In genomic region chr7:157997080-157997440, GRCh38 we compare ENCODE assay signal across 14 cellular contexts.
DNase-seq lines count a peak whose midpoint lies in the region; ATAC-seq, FAIRE-seq and TF ChIP-seq lines count a peak whose summit lies in the region.
"Had no signal": no experiment of that assay in that cellular context is flagged by ENCODE, and none has a peak within 500 bp of the region (broad histone marks: within the 10 kb centered on the region; RNA-seq: fewer than 3 reads in every experiment).

No MANE protein-coding gene starts in this region.

- H3K4me1 ChIP-seq in right cardiac atrium (ENCODE audit: control insufficient read depth, insufficient read depth, low read length) (no peaks in the 10 kb centered on the region), NT2/D1 (ENCODE audit: insufficient read depth, insufficient read length) (peaks cover 5% of the 10 kb centered on the region), HepG2 (ENCODE audit: insufficient read depth, low read length) (no peaks in the 10 kb centered on the region), spleen (no peaks in the 10 kb centered on the region), gastroesophageal sphincter (no peaks in the 10 kb centered on the region)
- H3K4me1 ChIP-seq: Caco-2 had no signal

- no peak for FAIRE-seq in HepG2 (lab: Jason Lieb, UNC)
- FAIRE-seq: D721Med, G401.6 had no signal

- TF ChIP-seq EP300 in HepG2 (IDR thresholded peaks at IDR 0.05; ENCODE audit: low read depth in 2 of 2, low read length in 2 of 2) (no peak), HepG2 (CRISPR knock-in tag; IDR thresholded peaks at IDR 0.05; ENCODE audit: borderline replicate concordance) (no peak), gastroesophageal sphincter (IDR thresholded peaks at IDR 0.05) (no peak)

- no peak overlapping the region for H3K27ac ChIP-seq in right cardiac atrium (ENCODE audit: low read length)
- H3K27ac ChIP-seq in HepG2 (ENCODE audit: extremely low read length, insufficient read depth, low read length), result no peak overlapping the region
- H3K27ac ChIP-seq in spleen, result no peak overlapping the region
- H3K27ac ChIP-seq in gastroesophageal sphincter, result no peak overlapping the region
- H3K27ac ChIP-seq: C4-2B had no signal

- TF ChIP-seq POLR2A in HepG2 (IDR thresholded peaks at IDR 0.05; ENCODE audit: insufficient read depth in 1 of 2, low read depth in 2 of 2, low read length in 2 of 2) (no peak), spleen (IDR thresholded peaks at IDR 0.05) (no peak), gastroesophageal sphincter (IDR thresholded peaks at IDR 0.05) (no peak)

- TF ChIP-seq CTCF in HepG2 (CRISPR knock-in tag; IDR thresholded peaks at IDR 0.05) (no peak), spleen (IDR thresholded peaks at IDR 0.05 in 8 of 11, conservative IDR thresholded peaks at IDR 0.05 in 3 of 11) (no peak), gastroesophageal sphincter (IDR thresholded peaks at IDR 0.05) (no peak)

- intact Hi-C loops in Right ventricle myocardium inferior (cut with DNase I) (no loop called here), right cardiac atrium (cut with DNase I) (no loop called here), HepG2 (cut with micrococcal nuclease; ENCODE audit: unreplicated experiment) (no loop called here), spleen (cut with DNase I; ENCODE audit: low total_unique reads) (no loop called here)

- H3K36me3 ChIP-seq in NT2/D1 (ENCODE audit: insufficient read depth, insufficient read length, low read length), result no peaks in the 10 kb centered on the region
- no peaks in the 10 kb centered on the region for H3K36me3 ChIP-seq in HepG2 (replicated peaks in 1 of 2; ENCODE audit: control insufficient read depth in 1 of 2, insufficient read depth in 2 of 2, low read length in 2 of 2)
- no peaks in the 10 kb centered on the region for H3K36me3 ChIP-seq in spleen
- no peaks in the 10 kb centered on the region for H3K36me3 ChIP-seq in gastroesophageal sphincter

- H3K9ac ChIP-seq in NT2/D1 (ENCODE audit: insufficient read length, low read depth) (peak overlapping the region; percentile 56), HepG2 (ENCODE audit: insufficient read depth, low read depth, low read length) (no peak overlapping the region)

- in situ Hi-C loops in HepG2 (cut with HindIII; ENCODE audit: extremely low pct_ligation_motif_present, low pct_unique_long_range_greater_than_20kb), result no loop called here

- H3K4me3 ChIP-seq in right cardiac atrium (ENCODE audit: low read length) (no peak overlapping the region), NT2/D1 (ENCODE audit: insufficient read length, low read depth) (no peak overlapping the region), HepG2 (replicated peaks in 1 of 3; ENCODE audit: insufficient read depth in 1 of 3, low read depth in 2 of 3, low read length in 3 of 3) (no peak overlapping the region), spleen (no peak overlapping the region), gastroesophageal sphincter (no peak overlapping the region)

- H3K27me3 ChIP-seq in right cardiac atrium (ENCODE audit: control insufficient read depth, insufficient read depth) (no peaks in the 10 kb centered on the region), NT2/D1 (ENCODE audit: insufficient read depth, insufficient read length) (no peaks in the 10 kb centered on the region), HepG2 (ENCODE audit: control insufficient read depth in 1 of 2, insufficient read depth in 2 of 2, low read length in 2 of 2) (no peaks in the 10 kb centered on the region), spleen (replicated peaks in 1 of 7) (peaks cover 0 to 15% (median 0%) of the 10 kb centered on the region in 7 donors), gastroesophageal sphincter (peaks cover 9% of the 10 kb centered on the region)

- no peaks in the 10 kb centered on the region for H3K79me2 ChIP-seq in HepG2 (ENCODE audit: insufficient read depth, low read length)

- H3K9me3 ChIP-seq in right cardiac atrium (ENCODE audit: control insufficient read depth, low read length) (no peaks in the 10 kb centered on the region), NT2/D1 (ENCODE audit: insufficient read depth, low read length) (no peaks in the 10 kb centered on the region), HepG2 (ENCODE audit: low read length) (no peaks in the 10 kb centered on the region), spleen (peaks cover 0 to 11% (median 8%) of the 10 kb centered on the region in 8 donors), gastroesophageal sphincter (peaks cover 0 to 8% (median 0%) of the 10 kb centered on the region in 3 donors)
- H3K9me3 ChIP-seq: Caco-2 had no signal

- DNase-seq in Right ventricle myocardium inferior (ENCODE audit: missing footprints) (peak; percentile 46), right cardiac atrium (no peak), NT2/D1 (ENCODE audit: low read depth, low spot score) (no peak), HepG2 (ENCODE audit: low spot score) (no peak), spleen (peak; percentile 63), retina (no peak)
- DNase-seq: Caco-2, GOT3, H9 had no signal

- no TSS peak for BruUV-seq in HepG2 (replicated peaks; lab: Mats Ljungman, UMichigan)

- 77% methylated on average over 8 of the region's 8 CpGs for WGBS in right cardiac atrium
- 67% methylated on average over 3 of the region's 8 CpGs for WGBS in HepG2 (ENCODE audit: low lambda C conversion rate)
- 80 to 89% (median 80%) methylated on average over 2 to 8 of the region's 8 CpGs for WGBS in spleen, 5 donors
- no CpG with 5 or more reads among the region's 8 CpGs for WGBS in gastroesophageal sphincter (ENCODE audit: low coverage in 1 of 2), 2 donors

- CTCF ChIA-PET in HepG2 (lab: Yijun Ruan, JAX; ENCODE audit: low intra/inter-chr PET ratio, low total read pairs), result no interaction called here

- ATAC-seq in Right ventricle myocardium inferior (no peak), right cardiac atrium (no peak), HepG2 (peak; percentile 27; the same call in 2 of the 3 replicates), gastroesophageal sphincter (no peak), HG02970 (IDR thresholded peaks at IDR 0.05; ENCODE audit: low FRiP score, unreplicated experiment) (no peak)

- peaks cover 11% of the 10 kb centered on the region; the same call in 1 of the 2 replicates for H4K20me1 ChIP-seq in HepG2 (ENCODE audit: insufficient read depth, low read length)

- H3K4me2 ChIP-seq in HepG2 (ENCODE audit: low read depth, low read length), result no peak overlapping the region

- POLR2A ChIA-PET in HepG2 (lab: Yijun Ruan, JAX), result no interaction called here

- TF ChIP-seq RAD21 in HepG2 (CRISPR knock-in tag; IDR thresholded peaks at IDR 0.05), result no peak

- no peak overlapping the region for H2AFZ ChIP-seq in HepG2 (ENCODE audit: low read length)

TF ChIP-seq in HepG2, 621 proteins besides CTCF, POLR2A, EP300 and RAD21 (continues in another document):
- TF ChIP-seq BRD4 (CRISPR knock-in tag; IDR thresholded peaks at IDR 0.05) (no peak), EEA1 (CRISPR knock-in tag; IDR thresholded peaks at IDR 0.05; ENCODE audit: borderline replicate concordance) (no peak), ZBTB39 (CRISPR knock-in tag; IDR thresholded peaks at IDR 0.05) (no peak), HMGXB3 (CRISPR knock-in tag; IDR thresholded peaks at IDR 0.05; ENCODE audit: borderline replicate concordance) (no peak), RFX1 (IDR thresholded peaks at IDR 0.05) (no peak)

Comparison
In these comparisons a context has a peak if more than half of its experiments do, and no peak if none do; other contexts are left out.
1. DNase-seq: peak in Right ventricle myocardium inferior (single experiment) and spleen (single experiment); none in right cardiac atrium (0 of 3), NT2/D1 (single experiment), HepG2 (single experiment) and retina (single experiment).